ENCODE assay signal across 8 cellular contexts in the genomic region with DNA sequence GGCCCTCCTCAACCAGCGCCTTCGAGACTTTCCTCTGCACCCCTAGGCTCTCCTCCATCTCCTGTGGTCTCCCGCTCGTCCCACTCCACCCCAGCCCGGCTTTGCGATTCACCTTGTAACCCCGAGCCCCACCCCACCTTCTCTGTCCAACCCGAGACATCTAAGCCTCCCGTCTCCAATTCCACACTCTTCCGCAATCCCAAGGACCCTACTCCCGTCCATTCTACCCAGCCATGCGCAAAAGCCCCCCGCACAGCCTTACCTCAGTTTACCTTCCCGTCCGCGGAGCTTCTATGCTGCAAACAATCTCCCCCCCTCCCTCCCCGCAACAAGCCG. TPM values are rescaled to one million over a fixed set of nuclear protein-coding genes. Genes with fewer than 3 reads are reported as not detected.
DNase-seq lines count a peak whose midpoint lies in the region; ATAC-seq and TF ChIP-seq lines count a peak whose summit lies in the region.

No MANE protein-coding gene starts in this region.

- no TSS peak for BruUV-seq in OCI-LY7 (replicated peaks; lab: Mats Ljungman, UMichigan)

- H3K27me3 ChIP-seq in BLaER1 (no peaks in the 10 kb centered on the region), ovary (no peaks in the 10 kb centered on the region)

- TF ChIP-seq CTCF in OCI-LY7 (conservative IDR thresholded peaks at IDR 0.05; ENCODE audit: low read length) (no peak), ovary (IDR thresholded peaks at IDR 0.05) (no peak)

- peak overlapping the region; percentile 98 for H3K9ac ChIP-seq in BLaER1

- POLR2A ChIA-PET in OCI-LY7 (lab: Charles Lee): interaction anchor here (0.5 to 5.4 kb wide), 10 partner anchors 9 to 88 kb away, joined by 3 to 70 read pairs (median 5); a partner anchor contains a TSS

- no peaks in the 10 kb centered on the region for H3K9me2 ChIP-seq in OCI-LY7 (ENCODE audit: insufficient read depth, low read length)

- H3K4me3 ChIP-seq in BLaER1 (peak overlapping the region; percentile 88), OCI-LY7 (ENCODE audit: low read depth, low read length, poor library complexity, severe bottlenecking) (peak overlapping the region; percentile 73), ovary (peak overlapping the region; percentile 85)

- TF ChIP-seq EP300 in ovary (IDR thresholded peaks at IDR 0.05): no peak

- intact Hi-C loops in OCI-LY7 (cut with micrococcal nuclease; ENCODE audit: unreplicated experiment): no loop called here
- intact Hi-C loops in ovary (cut with DNase I): no loop called here

- H3K79me2 ChIP-seq in OCI-LY7 (ENCODE audit: insufficient read depth, low read depth, low read length): peaks cover 10% of the 10 kb centered on the region; the same call in 1 of the 2 replicates

- DNase-seq in OCI-LY7 (ENCODE audit: low spot score): no peak
- no peak for DNase-seq in ovary
- DNase-seq in AG20443 (ENCODE audit: low spot score): no peak
- no peak for DNase-seq in epidermal melanocyte (ENCODE audit: insufficient read length, low spot score)

- peak overlapping the region; percentile 95 for H2AFZ ChIP-seq in OCI-LY7 (ENCODE audit: low read length)

- H4K20me1 ChIP-seq in BLaER1 (peaks cover 48% of the 10 kb centered on the region), OCI-LY7 (ENCODE audit: insufficient read depth, low read length) (no peaks in the 10 kb centered on the region)

- WGBS in ovary, 3 donors: 0 to 1% (median 1%) methylated on average over 18 of the region's 18 CpGs

- CTCF ChIA-PET in OCI-LY7 (lab: Charles Lee; ENCODE audit: unreplicated experiment): interaction anchor here (0.6 to 1.1 kb wide), 2 partner anchors 16 to 33 kb away, joined by 4 to 11 read pairs; a partner anchor contains a TSS

- peak; percentile 25 for TF ChIP-seq POLR2A in ovary (IDR thresholded peaks at IDR 0.05)

- no peaks in the 10 kb centered on the region for H3K9me3 ChIP-seq in BLaER1
- no peaks in the 10 kb centered on the region for H3K9me3 ChIP-seq in OCI-LY7 (ENCODE audit: low read length)
- no peaks in the 10 kb centered on the region for H3K9me3 ChIP-seq in ovary

- H3K36me3 ChIP-seq in BLaER1: peaks cover 43% of the 10 kb centered on the region
- H3K36me3 ChIP-seq in OCI-LY7 (ENCODE audit: insufficient read depth, low read length): peaks cover 26% of the 10 kb centered on the region
- H3K36me3 ChIP-seq in ovary: no peaks in the 10 kb centered on the region

- H3K27ac ChIP-seq in BLaER1: peak overlapping the region; percentile 100
- H3K27ac ChIP-seq in OCI-LY7 (ENCODE audit: low read depth, low read length, poor library complexity, severe bottlenecking): peak overlapping the region; percentile 78
- H3K27ac ChIP-seq in ovary: peak overlapping the region; percentile 23 to 85

- H3K4me1 ChIP-seq in BLaER1 (peaks cover 59% of the 10 kb centered on the region), OCI-LY7 (ENCODE audit: insufficient read depth, low read length, poor library complexity, severe bottlenecking) (peaks cover 40% of the 10 kb centered on the region), ovary (ENCODE audit: insufficient read depth) (peaks cover 23% of the 10 kb centered on the region)

- H3K4me2 ChIP-seq in BLaER1: peak overlapping the region; percentile 94
- peak overlapping the region; percentile 82 for H3K4me2 ChIP-seq in OCI-LY7 (ENCODE audit: low read length)

- ATAC-seq in GM21619 (IDR thresholded peaks at IDR 0.05; ENCODE audit: unreplicated experiment) (peak; percentile 1), esophagus mucosa (peak; percentile 48), HG03442 (IDR thresholded peaks at IDR 0.05; ENCODE audit: unreplicated experiment) (no peak)

RNA-seq across cellular contexts. Expression of a gene that starts 0.2 kb away (rescaled TPM):
- 14.5 and 16.9 TPM in 2 replicates for total RNA-seq in OCI-LY7 (2014; rRNA removed; shearing (Covaris generic))
- 21.8 and 24.5 TPM in 2 replicates for total RNA-seq in OCI-LY7 (2022)
- total RNA-seq in esophagus mucosa: 17.1 TPM
- 10 to 100 TPM in 6 of 7 donors, 1 to 10 TPM in 1; 9.4 to 16.8 (median 13.9) TPM for total RNA-seq in ovary
- polyA plus RNA-seq in ovary: 10 to 100 TPM in 1 of 2 donors, 1 to 10 TPM in 1; 8.1 to 13.8 TPM

RNA-seq across cellular contexts. Expression of a gene that starts 12.5 kb away (rescaled TPM):
- total RNA-seq in OCI-LY7 (2014; rRNA removed; shearing (Covaris generic)): 45.7 and 56.1 TPM in 2 replicates
- total RNA-seq in OCI-LY7 (2022) (50.0 and 52.7 TPM in 2 replicates), esophagus mucosa (16.8 TPM), ovary (10 to 100 TPM; 15.1 to 29.5 (median 21.6) TPM)
- 10 to 100 TPM in 1 of 2 donors, 1 to 10 TPM in 1; 7.3 to 10.8 TPM for polyA plus RNA-seq in ovary

RNA-seq across cellular contexts. Expression of a gene that starts 33.3 kb away (rescaled TPM):
- 49.7 and 65.0 TPM in 2 replicates for total RNA-seq in OCI-LY7 (2014; rRNA removed; shearing (Covaris generic))
- 66.2 and 67.4 TPM in 2 replicates for total RNA-seq in OCI-LY7 (2022)
- total RNA-seq in esophagus mucosa: 16.6 TPM
- 10 to 100 TPM; 27.4 to 47.7 (median 35.4) TPM for total RNA-seq in ovary
- 10 to 100 TPM; 13.2 to 47.4 TPM for polyA plus RNA-seq in ovary
